8 cellular contexts compared by ENCODE assay signal in the genomic region with DNA sequence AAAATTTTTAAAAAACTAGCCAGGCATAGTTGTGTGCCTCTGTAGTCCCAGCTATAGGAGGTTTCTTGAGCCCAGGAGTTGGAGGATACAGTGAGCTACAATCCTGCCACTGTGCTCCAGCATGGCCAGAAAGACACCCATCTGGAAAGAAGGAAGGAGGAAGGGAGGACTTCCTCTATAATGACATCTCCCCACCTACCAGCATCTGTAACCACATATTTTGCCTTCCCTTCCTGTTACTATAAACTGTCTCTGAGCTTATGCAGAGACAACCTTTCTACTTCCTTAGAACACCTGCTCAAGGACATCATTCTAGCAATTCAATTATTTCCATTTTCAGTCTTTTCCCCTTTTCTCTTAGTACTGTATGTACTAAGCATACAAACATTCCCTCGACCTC. TPM values are rescaled to one million over a fixed set of nuclear protein-coding genes. Genes with fewer than 3 reads are reported as not detected.
DNase-seq lines count a peak whose midpoint lies in the region; ATAC-seq and TF ChIP-seq lines count a peak whose summit lies in the region.

No MANE protein-coding gene starts in this region.

- H3K9me3 Mint-ChIP-seq in endothelial cell (ENCODE audit: unreplicated experiment), result no peaks in the 10 kb centered on the region

- H3K4me3 ChIP-seq in Loucy (ENCODE audit: low read length, poor library complexity, severe bottlenecking) (peak overlapping the region; percentile 24), tibial nerve (no peak overlapping the region)

- TF ChIP-seq POLR2A in tibial nerve (IDR thresholded peaks at IDR 0.05), result no peak

- peaks cover 17% of the 10 kb centered on the region for H4K20me1 ChIP-seq in Loucy (ENCODE audit: insufficient read depth, low read length, poor library complexity, severe bottlenecking)

- H3F3A ChIP-seq in Loucy (ENCODE audit: low read depth), result 0 out of 2 replicates have a peak, but pooled peaks cover 2% of the 10 kb centered on the region

- no peaks in the 10 kb centered on the region for H3K9me3 ChIP-seq in Loucy (ENCODE audit: insufficient read depth, low read depth, low read length)
- H3K9me3 ChIP-seq in tibial nerve, result no peaks in the 10 kb centered on the region

- peaks cover 4% of the 10 kb centered on the region for H3K27me3 Mint-ChIP-seq in endothelial cell (ENCODE audit: unreplicated experiment)

- peaks cover 7% of the 10 kb centered on the region for H3K36me3 Mint-ChIP-seq in endothelial cell (ENCODE audit: low read depth, unreplicated experiment)

- peak overlapping the region; percentile 9 for H3K27ac Mint-ChIP-seq in endothelial cell (ENCODE audit: unreplicated experiment)

- H3K27me3 ChIP-seq in Loucy (ENCODE audit: insufficient read depth, low read length, poor library complexity, severe bottlenecking) (no peaks in the 10 kb centered on the region), tibial nerve (no peaks in the 10 kb centered on the region)

- no peak for DNase-seq in endothelial cell (ENCODE audit: low spot score)
- DNase-seq in tibial nerve (ENCODE audit: low spot score in 2 of 2), result no peak
- DNase-seq in CD1c-positive myeloid dendritic cell (ENCODE audit: extremely low spot score), result no peak
- no peak for DNase-seq in middle frontal gyrus (ENCODE audit: extremely low spot score, low spot score)
- DNase-seq in HPDE6-E6E7 (ENCODE audit: extremely low spot score), result no peak

- H3K4me3 Mint-ChIP-seq in endothelial cell (ENCODE audit: unreplicated experiment), result peak overlapping the region; percentile 34

- TF ChIP-seq EP300 in tibial nerve (IDR thresholded peaks at IDR 0.05), result no peak

- H2AFZ ChIP-seq in Loucy (ENCODE audit: low read length), result 0 out of 2 replicates have a peak overlapping the region, but pooled peaks have one; percentile 51

- H3K36me3 ChIP-seq in Loucy (ENCODE audit: insufficient read depth, low read length) (no peaks in the 10 kb centered on the region; the same call in none of the 2 replicates), tibial nerve (peaks cover 0 to 8% (median 0%) of the 10 kb centered on the region in 3 donors)

- no peak for TF ChIP-seq CTCF in Loucy (conservative IDR thresholded peaks at IDR 0.05; ENCODE audit: low read length)
- no peak for TF ChIP-seq CTCF in endothelial cell (IDR thresholded peaks at IDR 0.05; ENCODE audit: unreplicated experiment)
- TF ChIP-seq CTCF in tibial nerve (IDR thresholded peaks at IDR 0.05), result no peak

- peaks cover 38% of the 10 kb centered on the region for H3K79me2 ChIP-seq in Loucy (ENCODE audit: insufficient read depth, low read length)

- H3K9me2 ChIP-seq in Loucy (replicated peaks; ENCODE audit: low read depth, low read length), result no peaks in the 10 kb centered on the region

- peak overlapping the region; percentile 47 for H3K4me2 ChIP-seq in Loucy (ENCODE audit: low read depth, low read length, poor library complexity, severe bottlenecking)

- H3K27ac ChIP-seq in tibial nerve, result no peak overlapping the region

- WGBS in tibial nerve, 2 donors, result 63 to 75% methylated on average over 1 of the region's 1 CpG

- peak overlapping the region; percentile 51 for H3K9ac ChIP-seq in Loucy (ENCODE audit: low read depth, low read length, poor library complexity, severe bottlenecking)

- ATAC-seq in GM18498 (IDR thresholded peaks at IDR 0.05; ENCODE audit: unreplicated experiment) (peak; percentile 30), GM21515 (IDR thresholded peaks at IDR 0.05; ENCODE audit: unreplicated experiment) (peak; percentile 36)

- peaks cover 38% of the 10 kb centered on the region for H3K4me1 ChIP-seq in Loucy (ENCODE audit: insufficient read depth, low read length, poor library complexity, severe bottlenecking)
- H3K4me1 ChIP-seq in tibial nerve, result peaks cover 0 to 33% (median 6%) of the 10 kb centered on the region in 4 donors

- H3K4me1 Mint-ChIP-seq in endothelial cell (ENCODE audit: unreplicated experiment), result peaks cover 21% of the 10 kb centered on the region

RNA-seq across cellular contexts. Expression of a gene that starts 2.2 kb away (rescaled TPM):
- total RNA-seq in endothelial cell (ENCODE audit: unreplicated experiment) (30.2 TPM), tibial nerve (10 to 100 TPM; 26.3 to 39.8 (median 28.6) TPM)
